Comparison of ENCODE assay signal across 22 cellular contexts in the genomic region with DNA sequence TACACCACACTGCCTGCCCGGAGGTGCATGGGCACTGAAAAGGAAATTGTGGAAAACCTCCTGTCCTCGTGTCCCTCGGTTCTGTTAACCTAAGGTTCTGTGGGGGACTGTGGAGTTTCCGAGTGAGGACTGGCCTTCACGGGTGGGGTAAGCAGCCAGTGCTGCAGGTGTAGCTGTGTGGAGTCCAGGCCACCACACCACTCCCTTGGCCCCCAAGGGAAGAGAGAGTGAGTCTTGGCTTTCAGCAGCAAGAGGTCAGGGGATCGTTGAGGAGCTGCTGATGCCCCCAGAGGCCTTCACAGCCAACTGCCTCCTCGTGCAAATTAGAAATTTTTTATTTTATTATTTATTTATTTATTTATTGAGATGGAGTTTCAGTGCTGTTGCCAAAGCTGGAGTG. TPM values are rescaled to one million over a fixed set of nuclear protein-coding genes. Genes with fewer than 3 reads are reported as not detected.
A peak's percentile ranks its signal among the peaks of the same experiment; 100 is the strongest.
DNase-seq lines count a peak whose midpoint lies in the region; ATAC-seq, FAIRE-seq and TF ChIP-seq lines count a peak whose summit lies in the region.
"Had no signal": no experiment of that assay in that cellular context is flagged by ENCODE, and none has a peak within 500 bp of the region (broad histone marks: within the 10 kb centered on the region; RNA-seq: fewer than 3 reads in every experiment).

No MANE protein-coding gene starts in this region.

- no peaks in the 10 kb centered on the region for H3K36me3 ChIP-seq in endodermal cell (ENCODE audit: control insufficient read depth, insufficient read depth, low read length)

- 94 to 98% methylated on average over 5 of the region's 7 CpGs for WGBS in endodermal cell (ENCODE audit: insufficient coverage in 1 of 2, insufficient read length in 1 of 2), 2 experiments

- H3K4me3 Mint-ChIP-seq in HFFc6 (no peak overlapping the region), endodermal cell (no peak overlapping the region), type B pancreatic cell (no peak overlapping the region)
- H3K4me3 Mint-ChIP-seq: CD4-positive, alpha-beta T cell; IgD-negative memory B cell had no signal

- H3K27me3 Mint-ChIP-seq in HFFc6 (ENCODE audit: insufficient read depth) (peaks cover 6% of the 10 kb centered on the region; the same call in 1 of the 2 replicates), endodermal cell (ENCODE audit: insufficient read depth) (no peaks in the 10 kb centered on the region), type B pancreatic cell (peaks cover 15% of the 10 kb centered on the region)
- H3K27me3 Mint-ChIP-seq: IgD-negative memory B cell had no signal

- no peak overlapping the region for H3K4me3 ChIP-seq in endodermal cell (ENCODE audit: low read length)
- H3K4me3 ChIP-seq: HAP-1 had no signal

- H3K9me3 Mint-ChIP-seq in HFFc6 = no peaks in the 10 kb centered on the region
- H3K9me3 Mint-ChIP-seq in endodermal cell = peaks cover 30% of the 10 kb centered on the region
- H3K9me3 Mint-ChIP-seq in type B pancreatic cell = no peaks in the 10 kb centered on the region
- H3K9me3 Mint-ChIP-seq: CD4-positive, alpha-beta T cell; IgD-negative memory B cell had no signal

- no peak for FAIRE-seq in frontal cortex (lab: Jason Lieb, UNC)
- FAIRE-seq: A204.1, D721Med, G401.6, GM12892, GM18507, HepG2 had no signal

- no peaks in the 10 kb centered on the region for H3K4me1 ChIP-seq in endodermal cell (ENCODE audit: control insufficient read depth, insufficient read depth, low read length)
- H3K4me1 ChIP-seq: BE2C, Caco-2 had no signal

- H3K27me3 ChIP-seq in endodermal cell (ENCODE audit: control insufficient read depth, insufficient read depth, low read length, poor library complexity, severe bottlenecking) = no peaks in the 10 kb centered on the region
- H3K27me3 ChIP-seq: BE2C had no signal

- H3K36me3 Mint-ChIP-seq in HFFc6 (ENCODE audit: low read depth) (no peaks in the 10 kb centered on the region), endodermal cell (ENCODE audit: low read depth) (peaks cover 20% of the 10 kb centered on the region), type B pancreatic cell (no peaks in the 10 kb centered on the region)
- H3K36me3 Mint-ChIP-seq: IgD-negative memory B cell had no signal

- ATAC-seq in HG03442 (IDR thresholded peaks at IDR 0.05; ENCODE audit: unreplicated experiment) = no peak
- ATAC-seq: HepG2 had no signal

- no peaks in the 10 kb centered on the region for H3K9me3 ChIP-seq in endodermal cell (ENCODE audit: control insufficient read depth, low read length)
- H3K9me3 ChIP-seq: BE2C, HAP-1 had no signal

- H3K9ac ChIP-seq in endodermal cell (ENCODE audit: extremely low read depth, low read length, poor library complexity, severe bottlenecking) = no peak overlapping the region

- H3K4me1 Mint-ChIP-seq in HFFc6 (ENCODE audit: low read depth) = no peaks in the 10 kb centered on the region
- H3K4me1 Mint-ChIP-seq in endodermal cell = peaks cover 18% of the 10 kb centered on the region
- no peaks in the 10 kb centered on the region for H3K4me1 Mint-ChIP-seq in type B pancreatic cell (ENCODE audit: unreplicated experiment)

- TF ChIP-seq CTCF in C4-2B (conservative IDR thresholded peaks at IDR 0.05) = no peak
- 0 out of 2 replicates have a peak, but pooled peaks have one; percentile 6 for TF ChIP-seq CTCF in HFFc6 (IDR thresholded peaks at IDR 0.05)
- TF ChIP-seq CTCF in endodermal cell (conservative IDR thresholded peaks at IDR 0.05) = peak; percentile 46
- TF ChIP-seq CTCF in type B pancreatic cell (conservative IDR thresholded peaks at IDR 0.05) = peak; percentile 26

- DNase-seq in HFFc6 (no peak), endodermal cell (no peak), type B pancreatic cell (ENCODE audit: extremely low spot score, unreplicated experiment) (no peak), retina (no peak), frontal cortex (ENCODE audit: low spot score in 2 of 2) (no peak)
- DNase-seq: ACHN; BE2C; C1 segment of cervical spinal cord; Caco-2; CD4-positive, alpha-beta T cell; GOT3; KBM-7 had no signal

- H3K27ac ChIP-seq in C4-2B (peak overlapping the region; percentile 79), endodermal cell (ENCODE audit: low read depth, low read length) (no peak overlapping the region)

- H3K27ac Mint-ChIP-seq in HFFc6 (no peak overlapping the region), endodermal cell (no peak overlapping the region), type B pancreatic cell (no peak overlapping the region)
- H3K27ac Mint-ChIP-seq: CD4-positive, alpha-beta T cell; IgD-negative memory B cell had no signal

RNA-seq across cellular contexts. Expression of a gene that starts 20.4 kb away (rescaled TPM):
- total RNA-seq in HFFc6 (2021; fragmentation: NEBNext Ultra II Directional; extraction: Animal tissue kit (Norgen Biotek cat#: 25700)) = not detected
- total RNA-seq in endodermal cell = 10 to 100 TPM; 11.6 to 13.4 TPM
- 2.5 TPM for polyA plus RNA-seq in endodermal cell (2013, experiment 1 of 2)
- 2.0 TPM for polyA plus RNA-seq in endodermal cell (2013, experiment 2 of 2)
- 0.14 and 0.31 TPM in 2 replicates for total RNA-seq in type B pancreatic cell (ENCODE audit: low replicate concordance)
- 5.7 TPM for total RNA-seq in frontal cortex
- total RNA-seq: Caco-2, HepG2 had no signal
- polyA plus RNA-seq: HepG2 had no signal
